Comparison of ENCODE assay signal across 14 cellular contexts in the genomic region with DNA sequence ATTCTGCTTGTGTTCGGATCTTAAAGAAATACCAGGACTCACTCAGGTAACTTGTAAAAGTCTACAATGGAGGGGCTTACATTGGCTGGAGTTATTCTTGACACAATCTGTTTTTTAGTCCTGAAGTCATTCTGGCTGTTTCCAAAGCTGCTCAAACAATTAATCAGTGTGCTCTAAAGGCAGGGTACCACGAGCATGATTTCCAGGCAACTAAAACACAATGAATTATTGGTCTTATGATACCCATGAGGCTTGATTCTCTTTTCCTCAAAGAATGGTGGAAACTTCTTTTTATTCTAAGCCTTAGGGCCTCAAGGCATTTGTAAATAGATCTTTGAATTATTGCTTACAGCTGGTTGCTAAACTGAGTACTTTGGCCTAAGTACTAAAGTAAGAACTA.
"Had no signal": no experiment of that assay in that cellular context is flagged by ENCODE, and none has a peak within 500 bp of the region (broad histone marks: within the 10 kb centered on the region; RNA-seq: fewer than 3 reads in every experiment).

No MANE protein-coding gene starts in this region.

- H3K4me3 Mint-ChIP-seq: central memory CD8-positive, alpha-beta T cell; naive thymus-derived CD8-positive, alpha-beta T cell had no signal

- H3K27ac Mint-ChIP-seq: naive thymus-derived CD8-positive, alpha-beta T cell had no signal

- H3K36me3 Mint-ChIP-seq: naive thymus-derived CD8-positive, alpha-beta T cell had no signal

- DNase-seq: cortex of kidney; effector memory CD4-positive, alpha-beta T cell; foreskin fibroblast; heart left ventricle; left colon; naive thymus-derived CD8-positive, alpha-beta T cell; stimulated activated CD4-positive, alpha-beta T cell treated with anti-CD3 and anti-CD28 coated beads, Interleukin-2, amount 100 ng/mL, for 48 hours; stimulated activated naive CD4-positive, alpha-beta T cell treated with Interleukin-2 at 50 U/mL for 16 hours had no signal

- H2AFZ ChIP-seq: parathyroid adenoma had no signal

- H3K4me3 ChIP-seq: heart left ventricle, right atrium auricular region, smooth muscle cell, tibial nerve had no signal

- ATAC-seq: esophagus mucosa; heart left ventricle; left colon; naive thymus-derived CD8-positive, alpha-beta T cell had no signal

- H3K9ac ChIP-seq: parathyroid adenoma had no signal

- H3K36me3 ChIP-seq: heart left ventricle, right atrium auricular region had no signal

- H3K27me3 Mint-ChIP-seq: central memory CD8-positive, alpha-beta T cell had no signal

- H3K4me2 ChIP-seq: smooth muscle cell had no signal

- H3K27ac ChIP-seq: parathyroid adenoma, right atrium auricular region had no signal

- H3K79me2 ChIP-seq: parathyroid adenoma had no signal

- H3K4me1 ChIP-seq: heart left ventricle, parathyroid adenoma, right atrium auricular region had no signal

- H3K27me3 ChIP-seq: heart left ventricle, right atrium auricular region, tibial nerve had no signal

- H3K9me3 Mint-ChIP-seq: central memory CD8-positive, alpha-beta T cell had no signal

- H3K4me1 Mint-ChIP-seq: central memory CD8-positive, alpha-beta T cell; naive thymus-derived CD8-positive, alpha-beta T cell had no signal
